21 cellular contexts compared by ENCODE assay signal in genomic region chr22:43887391-43887790, GRCh38. TPM values are rescaled to one million over a fixed set of nuclear protein-coding genes. Genes with fewer than 3 reads are reported as not detected.
DNase-seq lines count a peak whose midpoint lies in the region; FAIRE-seq and TF ChIP-seq lines count a peak whose summit lies in the region.
"Had no signal": no experiment of that assay in that cellular context is flagged by ENCODE, and none has a peak within 500 bp of the region (broad histone marks: within the 10 kb centered on the region; RNA-seq: fewer than 3 reads in every experiment).

No MANE protein-coding gene starts in this region.

- no peak for TF ChIP-seq CTCF in kidney (IDR thresholded peaks at IDR 0.05; ENCODE audit: borderline replicate concordance, extremely low read depth, insufficient read depth)
- TF ChIP-seq CTCF in sigmoid colon (IDR thresholded peaks at IDR 0.05) = no peak
- TF ChIP-seq CTCF in MM.1S (IDR thresholded peaks at IDR 0.05; ENCODE audit: low read length) = no peak

- TF ChIP-seq POLR2A in sigmoid colon (IDR thresholded peaks at IDR 0.05) = no peak

- no peak overlapping the region for H3K4me3 ChIP-seq in H7 (ENCODE audit: insufficient read depth, low read depth, low read length)
- no peak overlapping the region for H3K4me3 ChIP-seq in kidney (ENCODE audit: low read length in 2 of 2)
- H3K4me3 ChIP-seq in sigmoid colon = no peak overlapping the region
- no peak overlapping the region for H3K4me3 ChIP-seq in MM.1S (ENCODE audit: low read length)
- H3K4me3 ChIP-seq: HAP-1 had no signal

- 58 to 77% methylated on average over 4 of the region's 4 CpGs for WGBS in sigmoid colon, 2 donors

- DNase-seq in 8988T (peak; percentile 8), H7 (peak; percentile 10), kidney (peak; percentile 36), sigmoid colon (peak; percentile 30), MM.1S (no peak), NCI-H1417 treated with DMSO at 0.1 percent for 48 hours (lab: John Stamatoyannopoulos, UW) (no peak)
- DNase-seq in activated CD8-positive, alpha-beta memory T cell treated with anti-CD3 and anti-CD28 coated beads, Interleukin-2, amount 50 U/mL, for 4 hours = no peak
- DNase-seq: ACHN; BE2C; C1 segment of cervical spinal cord; CD4-positive, CD25-positive, alpha-beta regulatory T cell; CD8-positive, alpha-beta memory T cell; COR-L47 had no signal

- H3F3A ChIP-seq in MM.1S (ENCODE audit: insufficient read depth, low read length) = no peaks in the 10 kb centered on the region; the same call in 1 of the 2 replicates

- H3K27ac ChIP-seq in kidney (ENCODE audit: low read depth in 2 of 2, low read length in 2 of 2) = no peak overlapping the region
- H3K27ac ChIP-seq in sigmoid colon = no peak overlapping the region
- H3K27ac ChIP-seq in MM.1S (ENCODE audit: low read length) = no peak overlapping the region

- no peak for TF ChIP-seq EP300 in sigmoid colon (IDR thresholded peaks at IDR 0.05)

- intact Hi-C loops in kidney (cut with DNase I) (no loop called here), sigmoid colon (cut with DNase I) (no loop called here)

- H3K9me3 ChIP-seq in kidney (ENCODE audit: control insufficient read depth in 1 of 2, low read length in 2 of 2) = no peaks in the 10 kb centered on the region
- H3K9me3 ChIP-seq in sigmoid colon = no peaks in the 10 kb centered on the region
- no peaks in the 10 kb centered on the region for H3K9me3 ChIP-seq in MM.1S (replicated peaks; ENCODE audit: insufficient read depth, low read length)
- H3K9me3 ChIP-seq: BE2C, HAP-1 had no signal

- peaks cover 0 to 2% of the 10 kb centered on the region in 2 donors for H3K4me1 ChIP-seq in kidney (ENCODE audit: control insufficient read depth in 1 of 2, insufficient read depth in 1 of 2, low read depth in 1 of 2, low read length in 2 of 2)
- peaks cover 0 to 12% (median 9%) of the 10 kb centered on the region in 4 donors for H3K4me1 ChIP-seq in sigmoid colon
- peaks cover 7% of the 10 kb centered on the region; the same call in 1 of the 2 replicates for H3K4me1 ChIP-seq in MM.1S (ENCODE audit: low read length)
- H3K4me1 ChIP-seq: BE2C, HAP-1 had no signal

- no peaks in the 10 kb centered on the region for H3K9me2 ChIP-seq in MM.1S (replicated peaks; ENCODE audit: insufficient read depth, low read length)

- no peak overlapping the region for H2AFZ ChIP-seq in MM.1S (ENCODE audit: low read length)

- no peak overlapping the region for H3K9ac ChIP-seq in kidney (ENCODE audit: low read length in 2 of 2)
- no peak overlapping the region for H3K9ac ChIP-seq in MM.1S (ENCODE audit: low read length)

- H3K36me3 ChIP-seq in H7 (replicated peaks; ENCODE audit: control insufficient read depth, insufficient read depth, low read length) (no peaks in the 10 kb centered on the region; the same call in 1 of the 2 replicates), kidney (ENCODE audit: control insufficient read depth in 1 of 2, insufficient read depth in 2 of 2, low read length in 2 of 2) (no peaks in the 10 kb centered on the region), sigmoid colon (no peaks in the 10 kb centered on the region), MM.1S (replicated peaks; ENCODE audit: insufficient read depth, low read length) (no peaks in the 10 kb centered on the region)
- H3K36me3 ChIP-seq: BE2C, HAP-1 had no signal

- no peaks in the 10 kb centered on the region for H3K79me2 ChIP-seq in MM.1S (ENCODE audit: low read length)

- no peak overlapping the region for H3K4me2 ChIP-seq in MM.1S (ENCODE audit: low read depth, low read length)

- peaks cover 20% of the 10 kb centered on the region; the same call in 1 of the 2 replicates for H3K27me3 ChIP-seq in H7 (ENCODE audit: control insufficient read depth, insufficient read depth, low read length)
- peaks cover 20 to 57% (median 49%) of the 10 kb centered on the region in 3 donors for H3K27me3 ChIP-seq in sigmoid colon
- H3K27me3 ChIP-seq in MM.1S (replicated peaks; ENCODE audit: insufficient read depth, low read length) = peaks cover 73% of the 10 kb centered on the region

- no peak for FAIRE-seq in kidney (lab: Jason Lieb, UNC)
- FAIRE-seq: A204.1, D721Med, G401.6, GM12891, GM19239, H1 had no signal

- H4K20me1 ChIP-seq in MM.1S (ENCODE audit: insufficient read depth, low read length) = no peaks in the 10 kb centered on the region

RNA-seq across cellular contexts. Expression of gene PNPLA5, which starts 4.4 kb away (rescaled TPM):
- 2.2 and 4.0 TPM in 2 replicates for total RNA-seq in H7 (2014; rRNA removed; shearing (Covaris generic))
- total RNA-seq in kidney (not detected), sigmoid colon (not detected)
- polyA plus RNA-seq in kidney (ENCODE audit: insufficient read depth, low read depth, low replicate concordance) (not detected), sigmoid colon (not detected)
- total RNA-seq: CD4-positive, CD25-positive, alpha-beta regulatory T cell; CD8-positive, alpha-beta memory T cell; HT-29 had no signal
- polyA plus RNA-seq: CD4-positive, CD25-positive, alpha-beta regulatory T cell; CD8-positive, alpha-beta memory T cell had no signal

RNA-seq across cellular contexts. Expression of gene SULT4A1, which starts 25.1 kb away (rescaled TPM):
- 6.3 and 9.8 TPM in 2 replicates for total RNA-seq in H7 (2014; rRNA removed; shearing (Covaris generic))
- total RNA-seq in kidney (0.57 TPM), sigmoid colon (1 to 10 TPM; 1.3 to 3.9 (median 2.4) TPM)
- polyA plus RNA-seq in kidney (ENCODE audit: insufficient read depth, low read depth, low replicate concordance) (0.52 TPM), sigmoid colon (1 to 10 TPM in 1 of 3 donors, not detected in 2; 2.2 TPM)
- total RNA-seq: CD4-positive, CD25-positive, alpha-beta regulatory T cell; CD8-positive, alpha-beta memory T cell; HT-29 had no signal
- polyA plus RNA-seq: CD4-positive, CD25-positive, alpha-beta regulatory T cell; CD8-positive, alpha-beta memory T cell had no signal

RNA-seq across cellular contexts. Expression of gene PNPLA3, which starts 36.2 kb away (rescaled TPM):
- total RNA-seq in H7 (2014; rRNA removed; shearing (Covaris generic)) = 10.7 and 15.0 TPM in 2 replicates
- total RNA-seq in kidney (0.54 TPM), sigmoid colon (not detected)
- polyA plus RNA-seq in kidney (ENCODE audit: insufficient read depth, low read depth, low replicate concordance) (1.2 TPM), sigmoid colon (1 to 10 TPM in 1 of 3 donors, not detected in 2; 1.3 TPM)
- total RNA-seq: CD4-positive, CD25-positive, alpha-beta regulatory T cell had no signal
- polyA plus RNA-seq: CD4-positive, CD25-positive, alpha-beta regulatory T cell; CD8-positive, alpha-beta memory T cell had no signal

Comparison
In these comparisons a context has a peak if more than half of its experiments do, and no peak if none do; other contexts are left out.
1. DNase-seq: peak in 8988T (single experiment), H7 (single experiment), kidney (single experiment) and sigmoid colon (single experiment); none in activated CD8-positive, alpha-beta memory T cell treated with anti-CD3 and anti-CD28 coated beads, Interleukin-2, amount 50 U/mL, for 4 hours (single experiment), MM.1S (single experiment) and NCI-H1417 treated with DMSO at 0.1 percent for 48 hours (single experiment).